Comparison of ENCODE assay signal across 8 cellular contexts in the genomic region with DNA sequence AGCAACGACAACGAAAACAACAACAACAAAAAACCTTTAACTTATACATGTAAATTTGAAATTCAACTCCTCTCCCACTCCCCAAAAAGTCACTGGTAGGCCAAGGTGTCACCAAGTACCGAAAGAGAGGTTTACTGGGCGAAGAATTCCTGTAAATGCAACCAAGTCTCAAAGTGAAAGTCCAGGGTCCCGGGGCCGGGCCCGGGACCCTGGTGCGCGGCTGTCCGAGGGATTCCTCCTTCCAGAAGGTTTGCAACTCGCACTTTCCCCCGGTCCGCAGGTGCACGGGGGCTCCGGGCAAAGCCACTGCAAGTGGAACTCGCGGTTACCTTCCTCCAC. TPM values are rescaled to one million over a fixed set of nuclear protein-coding genes. Genes with fewer than 3 reads are reported as not detected.
DNase-seq lines count a peak whose midpoint lies in the region; ATAC-seq and TF ChIP-seq lines count a peak whose summit lies in the region.

No MANE protein-coding gene starts in this region.

- DNase-seq in BE2C (no peak), colonic mucosa (no peak), natural killer cell (no peak), inferior parietal cortex (ENCODE audit: extremely low spot score) (no peak), NCI-H1694 treated with DMSO at 0.1 percent for 48 hours (lab: John Stamatoyannopoulos, UW) (no peak), mesenteric fat pad (ENCODE audit: low spot score) (no peak)

- H3K27ac ChIP-seq in colonic mucosa, result peak overlapping the region; percentile 93

- TF ChIP-seq CTCF in BE2C (IDR thresholded peaks at IDR 0.05; ENCODE audit: low read depth, low read length) (no peak), Loucy (conservative IDR thresholded peaks at IDR 0.05; ENCODE audit: low read length) (no peak), colonic mucosa (IDR thresholded peaks at IDR 0.05) (no peak), natural killer cell (IDR thresholded peaks at IDR 0.05) (no peak)

- no peaks in the 10 kb centered on the region for H3K9me3 Mint-ChIP-seq in natural killer cell

- peaks cover 57% of the 10 kb centered on the region for H3K79me2 ChIP-seq in Loucy (ENCODE audit: insufficient read depth, low read length)

- peaks cover 52 to 53% of the 10 kb centered on the region in 2 donors for H3K4me1 Mint-ChIP-seq in natural killer cell

- no peaks in the 10 kb centered on the region for H3K36me3 Mint-ChIP-seq in natural killer cell

- H3K4me3 ChIP-seq in BE2C (ENCODE audit: low read depth, low read length), result peak overlapping the region; percentile 93
- H3K4me3 ChIP-seq in Loucy (ENCODE audit: low read length, poor library complexity, severe bottlenecking), result peak overlapping the region; percentile 90
- H3K4me3 ChIP-seq in colonic mucosa, result peak overlapping the region; percentile 86

- peaks cover 54% of the 10 kb centered on the region for H4K20me1 ChIP-seq in Loucy (ENCODE audit: insufficient read depth, low read length, poor library complexity, severe bottlenecking)

- no peaks in the 10 kb centered on the region for H3K9me2 ChIP-seq in Loucy (replicated peaks; ENCODE audit: low read depth, low read length)

- H3K27me3 ChIP-seq in BE2C (no peaks in the 10 kb centered on the region), Loucy (ENCODE audit: insufficient read depth, low read length, poor library complexity, severe bottlenecking) (peaks cover 9% of the 10 kb centered on the region), colonic mucosa (no peaks in the 10 kb centered on the region)

- 0 out of 2 replicates have a peak overlapping the region, but pooled peaks have one; percentile 37 for H2AFZ ChIP-seq in Loucy (ENCODE audit: low read length)

- H3K9me3 ChIP-seq in BE2C (no peaks in the 10 kb centered on the region), Loucy (ENCODE audit: insufficient read depth, low read depth, low read length) (no peaks in the 10 kb centered on the region), colonic mucosa (no peaks in the 10 kb centered on the region)

- H3K4me3 Mint-ChIP-seq in natural killer cell, result peak overlapping the region; percentile 89

- H3K36me3 ChIP-seq in BE2C, result no peaks in the 10 kb centered on the region; the same call in 1 of the 2 replicates
- H3K36me3 ChIP-seq in Loucy (ENCODE audit: insufficient read depth, low read length), result no peaks in the 10 kb centered on the region
- H3K36me3 ChIP-seq in colonic mucosa, result no peaks in the 10 kb centered on the region

- peaks cover 24% of the 10 kb centered on the region for H3K4me1 ChIP-seq in BE2C
- H3K4me1 ChIP-seq in Loucy (ENCODE audit: insufficient read depth, low read length, poor library complexity, severe bottlenecking), result peaks cover 50% of the 10 kb centered on the region
- H3K4me1 ChIP-seq in colonic mucosa, result peaks cover 19% of the 10 kb centered on the region

- intact Hi-C loops in colonic mucosa (cut with DNase I) (loop anchor here (10.0 kb wide), 1 partner anchor 71 kb away; no protein-coding TSS in a partner anchor), natural killer cell (cut with micrococcal nuclease) (loop anchor here (5.0 kb wide), 1 partner anchor 74 kb away; no protein-coding TSS in a partner anchor)

- H3K27ac Mint-ChIP-seq in natural killer cell, result peak overlapping the region; percentile 79 to 83

- ATAC-seq in natural killer cell (no peak), esophagus mucosa (no peak)

- H3K4me2 ChIP-seq in Loucy (ENCODE audit: low read depth, low read length, poor library complexity, severe bottlenecking), result peak overlapping the region; percentile 84

- no peaks in the 10 kb centered on the region for H3K27me3 Mint-ChIP-seq in natural killer cell (ENCODE audit: low read depth in 2 of 2)

- peaks cover 7% of the 10 kb centered on the region for H3F3A ChIP-seq in Loucy (ENCODE audit: low read depth)

- H3K9ac ChIP-seq in Loucy (ENCODE audit: low read depth, low read length, poor library complexity, severe bottlenecking) (peak overlapping the region; percentile 95), colonic mucosa (ENCODE audit: low read depth in 2 of 2, low read length in 2 of 2) (peak overlapping the region; percentile 96 to 98)

RNA-seq across cellular contexts. Expression of a gene that starts 1.1 kb away (rescaled TPM):
- polyA plus RNA-seq in BE2C (2012; ENCODE audit: insufficient read depth, insufficient read length, low read depth), result 60.2 TPM
- total RNA-seq in colonic mucosa, result 100 to 1,000 TPM; 160 to 206 TPM
- 10 to 100 TPM; 64.5 to 78.4 (median 70.4) TPM for total RNA-seq in natural killer cell
- 139 TPM for total RNA-seq in esophagus mucosa
- 62.7 TPM for total RNA-seq in mesenteric fat pad
